2 cellular contexts compared by ENCODE assay signal in genomic region chr22:44407404-44408226, GRCh38.
A peak's percentile ranks its signal among the peaks of the same experiment; 100 is the strongest.
TF ChIP-seq lines count a peak whose summit lies in the region.

No MANE protein-coding gene starts in this region.

TF ChIP-seq in HEK293, 187 proteins besides CTCF, POLR2A, EP300 and RAD21:
- TF ChIP-seq GLIS1 (tag by site-specific recombination; IDR thresholded peaks at IDR 0.05) (no peak), RBAK (tag by site-specific recombination; IDR thresholded peaks at IDR 0.05) (peak; percentile 24; the same call in 1 of the 2 replicates)

TF ChIP-seq in HepG2, 621 proteins besides CTCF, POLR2A, EP300 and RAD21:
- no peak for TF ChIP-seq CREBL2 (CRISPR knock-in tag; IDR thresholded peaks at IDR 0.05; ENCODE audit: borderline replicate concordance)
- peak; percentile 84 for TF ChIP-seq MAFF (IDR thresholded peaks at IDR 0.05; ENCODE audit: low read depth, low read length)
- TF ChIP-seq RBAK (CRISPR knock-in tag; IDR thresholded peaks at IDR 0.05): 0 out of 2 replicates have a peak, but pooled peaks have one; percentile 63
- TF ChIP-seq MAFK (conservative IDR thresholded peaks at IDR 0.05 in 1 of 2, IDR thresholded peaks at IDR 0.05 in 1 of 2; ENCODE audit: low read length in 2 of 2): peak; percentile 58 to 85
